In genomic region chr14:34537677-34538009, GRCh38 we compare ENCODE assay signal across 1 cellular context.
TF ChIP-seq lines count a peak whose summit lies in the region.

No MANE protein-coding gene starts in this region.

TF ChIP-seq in HepG2, 621 proteins besides CTCF, POLR2A, EP300 and RAD21:
- TF ChIP-seq ZSCAN25 (CRISPR knock-in tag; IDR thresholded peaks at IDR 0.05) = peak; percentile 44; the same call in 1 of the 2 replicates
- TF ChIP-seq ZFP36L2 (CRISPR knock-in tag; IDR thresholded peaks at IDR 0.05) = no peak
- TF ChIP-seq, protein P1, sequence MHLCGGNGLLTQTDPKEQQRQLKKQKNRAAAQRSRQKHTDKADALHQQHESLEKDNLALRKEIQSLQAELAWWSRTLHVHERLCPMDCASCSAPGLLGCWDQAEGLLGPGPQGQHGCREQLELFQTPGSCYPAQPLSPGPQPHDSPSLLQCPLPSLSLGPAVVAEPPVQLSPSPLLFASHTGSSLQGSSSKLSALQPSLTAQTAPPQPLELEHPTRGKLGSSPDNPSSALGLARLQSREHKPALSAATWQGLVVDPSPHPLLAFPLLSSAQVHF (CRISPR knock-in tag; IDR thresholded peaks at IDR 0.05) = no peak
- TF ChIP-seq, protein P2, sequence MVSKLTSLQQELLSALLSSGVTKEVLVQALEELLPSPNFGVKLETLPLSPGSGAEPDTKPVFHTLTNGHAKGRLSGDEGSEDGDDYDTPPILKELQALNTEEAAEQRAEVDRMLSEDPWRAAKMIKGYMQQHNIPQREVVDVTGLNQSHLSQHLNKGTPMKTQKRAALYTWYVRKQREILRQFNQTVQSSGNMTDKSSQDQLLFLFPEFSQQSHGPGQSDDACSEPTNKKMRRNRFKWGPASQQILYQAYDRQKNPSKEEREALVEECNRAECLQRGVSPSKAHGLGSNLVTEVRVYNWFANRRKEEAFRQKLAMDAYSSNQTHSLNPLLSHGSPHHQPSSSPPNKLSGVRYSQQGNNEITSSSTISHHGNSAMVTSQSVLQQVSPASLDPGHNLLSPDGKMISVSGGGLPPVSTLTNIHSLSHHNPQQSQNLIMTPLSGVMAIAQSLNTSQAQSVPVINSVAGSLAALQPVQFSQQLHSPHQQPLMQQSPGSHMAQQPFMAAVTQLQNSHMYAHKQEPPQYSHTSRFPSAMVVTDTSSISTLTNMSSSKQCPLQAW (CRISPR knock-in tag; IDR thresholded peaks at IDR 0.05) = 0 out of 2 replicates have a peak, but pooled peaks have one; percentile 28
- TF ChIP-seq HOMEZ (CRISPR knock-in tag; IDR thresholded peaks at IDR 0.05; ENCODE audit: low read depth) = no peak
- no peak for TF ChIP-seq SOX13 (IDR thresholded peaks at IDR 0.05)
- no peak for TF ChIP-seq SOX13 (CRISPR knock-in tag; conservative IDR thresholded peaks at IDR 0.05 in 1 of 2, IDR thresholded peaks at IDR 0.05 in 1 of 2)
- 0 out of 2 replicates have a peak, but pooled peaks have one; percentile 22 for TF ChIP-seq ZNF136 (CRISPR knock-in tag; IDR thresholded peaks at IDR 0.05; ENCODE audit: low read depth)
- TF ChIP-seq DBP (CRISPR knock-in tag; IDR thresholded peaks at IDR 0.05; ENCODE audit: not compliant biosample characterization) = no peak
- TF ChIP-seq ZNF329 (CRISPR knock-in tag; IDR thresholded peaks at IDR 0.05; ENCODE audit: low read depth) = no peak
- 0 out of 2 replicates have a peak, but pooled peaks have one; percentile 78 for TF ChIP-seq SSRP1 (CRISPR knock-in tag; IDR thresholded peaks at IDR 0.05)
- TF ChIP-seq PCBP2 (optimal IDR thresholded peaks at IDR 0.05; ENCODE audit: low read depth, low read length, poor library complexity, severe bottlenecking) = no peak
- TF ChIP-seq, protein P3, sequence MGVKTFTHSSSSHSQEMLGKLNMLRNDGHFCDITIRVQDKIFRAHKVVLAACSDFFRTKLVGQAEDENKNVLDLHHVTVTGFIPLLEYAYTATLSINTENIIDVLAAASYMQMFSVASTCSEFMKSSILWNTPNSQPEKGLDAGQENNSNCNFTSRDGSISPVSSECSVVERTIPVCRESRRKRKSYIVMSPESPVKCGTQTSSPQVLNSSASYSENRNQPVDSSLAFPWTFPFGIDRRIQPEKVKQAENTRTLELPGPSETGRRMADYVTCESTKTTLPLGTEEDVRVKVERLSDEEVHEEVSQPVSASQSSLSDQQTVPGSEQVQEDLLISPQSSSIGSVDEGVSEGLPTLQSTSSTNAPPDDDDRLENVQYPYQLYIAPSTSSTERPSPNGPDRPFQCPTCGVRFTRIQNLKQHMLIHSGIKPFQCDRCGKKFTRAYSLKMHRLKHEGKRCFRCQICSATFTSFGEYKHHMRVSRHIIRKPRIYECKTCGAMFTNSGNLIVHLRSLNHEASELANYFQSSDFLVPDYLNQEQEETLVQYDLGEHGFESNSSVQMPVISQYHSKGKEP (CRISPR knock-in tag; IDR thresholded peaks at IDR 0.05) = peak; percentile 49; the same call in 1 of the 2 replicates
- TF ChIP-seq GMEB1 (CRISPR knock-in tag; IDR thresholded peaks at IDR 0.05; ENCODE audit: borderline replicate concordance) = 0 out of 2 replicates have a peak, but pooled peaks have one; percentile 27
- TF ChIP-seq, protein P4, sequence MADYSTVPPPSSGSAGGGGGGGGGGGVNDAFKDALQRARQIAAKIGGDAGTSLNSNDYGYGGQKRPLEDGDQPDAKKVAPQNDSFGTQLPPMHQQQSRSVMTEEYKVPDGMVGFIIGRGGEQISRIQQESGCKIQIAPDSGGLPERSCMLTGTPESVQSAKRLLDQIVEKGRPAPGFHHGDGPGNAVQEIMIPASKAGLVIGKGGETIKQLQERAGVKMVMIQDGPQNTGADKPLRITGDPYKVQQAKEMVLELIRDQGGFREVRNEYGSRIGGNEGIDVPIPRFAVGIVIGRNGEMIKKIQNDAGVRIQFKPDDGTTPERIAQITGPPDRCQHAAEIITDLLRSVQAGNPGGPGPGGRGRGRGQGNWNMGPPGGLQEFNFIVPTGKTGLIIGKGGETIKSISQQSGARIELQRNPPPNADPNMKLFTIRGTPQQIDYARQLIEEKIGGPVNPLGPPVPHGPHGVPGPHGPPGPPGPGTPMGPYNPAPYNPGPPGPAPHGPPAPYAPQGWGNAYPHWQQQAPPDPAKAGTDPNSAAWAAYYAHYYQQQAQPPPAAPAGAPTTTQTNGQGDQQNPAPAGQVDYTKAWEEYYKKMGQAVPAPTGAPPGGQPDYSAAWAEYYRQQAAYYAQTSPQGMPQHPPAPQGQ (CRISPR knock-in tag; IDR thresholded peaks at IDR 0.05; ENCODE audit: borderline replicate concordance) = 0 out of 2 replicates have a peak, but pooled peaks have one; percentile 55
- TF ChIP-seq, protein P5, sequence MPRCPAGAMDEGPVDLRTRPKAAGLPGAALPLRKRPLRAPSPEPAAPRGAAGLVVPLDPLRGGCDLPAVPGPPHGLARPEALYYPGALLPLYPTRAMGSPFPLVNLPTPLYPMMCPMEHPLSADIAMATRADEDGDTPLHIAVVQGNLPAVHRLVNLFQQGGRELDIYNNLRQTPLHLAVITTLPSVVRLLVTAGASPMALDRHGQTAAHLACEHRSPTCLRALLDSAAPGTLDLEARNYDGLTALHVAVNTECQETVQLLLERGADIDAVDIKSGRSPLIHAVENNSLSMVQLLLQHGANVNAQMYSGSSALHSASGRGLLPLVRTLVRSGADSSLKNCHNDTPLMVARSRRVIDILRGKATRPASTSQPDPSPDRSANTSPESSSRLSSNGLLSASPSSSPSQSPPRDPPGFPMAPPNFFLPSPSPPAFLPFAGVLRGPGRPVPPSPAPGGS (CRISPR knock-in tag; IDR thresholded peaks at IDR 0.05) = peak; percentile 23; the same call in 1 of the 2 replicates
- TF ChIP-seq, protein P6, sequence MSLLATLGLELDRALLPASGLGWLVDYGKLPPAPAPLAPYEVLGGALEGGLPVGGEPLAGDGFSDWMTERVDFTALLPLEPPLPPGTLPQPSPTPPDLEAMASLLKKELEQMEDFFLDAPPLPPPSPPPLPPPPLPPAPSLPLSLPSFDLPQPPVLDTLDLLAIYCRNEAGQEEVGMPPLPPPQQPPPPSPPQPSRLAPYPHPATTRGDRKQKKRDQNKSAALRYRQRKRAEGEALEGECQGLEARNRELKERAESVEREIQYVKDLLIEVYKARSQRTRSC (CRISPR knock-in tag; IDR thresholded peaks at IDR 0.05; ENCODE audit: low read depth) = no peak
- TF ChIP-seq SOX5 (CRISPR knock-in tag; IDR thresholded peaks at IDR 0.05; ENCODE audit: borderline replicate concordance) = no peak
- no peak for TF ChIP-seq PLRG1 (conservative IDR thresholded peaks at IDR 0.05)
- TF ChIP-seq GLI4 (CRISPR knock-in tag; IDR thresholded peaks at IDR 0.05; ENCODE audit: borderline replicate concordance) = peak; percentile 53; the same call in 1 of the 2 replicates
- TF ChIP-seq ZNF557 (CRISPR knock-in tag; IDR thresholded peaks at IDR 0.05) = no peak
- TF ChIP-seq ZBTB46 (CRISPR knock-in tag; IDR thresholded peaks at IDR 0.05; ENCODE audit: borderline replicate concordance) = no peak
- TF ChIP-seq PTBP1 (IDR thresholded peaks at IDR 0.05; ENCODE audit: low read depth, low read length, poor library complexity, severe bottlenecking) = no peak
- no peak for TF ChIP-seq SRY (CRISPR knock-in tag; IDR thresholded peaks at IDR 0.05)
- TF ChIP-seq ZNF280D (CRISPR knock-in tag; IDR thresholded peaks at IDR 0.05) = peak; percentile 44; the same call in 1 of the 2 replicates
- TF ChIP-seq FOXO4 (CRISPR knock-in tag; conservative IDR thresholded peaks at IDR 0.05) = no peak
- TF ChIP-seq ZBTB43 (CRISPR knock-in tag; conservative IDR thresholded peaks at IDR 0.05) = no peak
- TF ChIP-seq HOXA9 (CRISPR knock-in tag; IDR thresholded peaks at IDR 0.05; ENCODE audit: borderline replicate concordance) = no peak
- TF ChIP-seq YY1 (IDR thresholded peaks at IDR 0.05; ENCODE audit: insufficient read depth, insufficient replicate concordance, low read depth, low read length) = no peak
